ENCODE assay signal across 15 cellular contexts in genomic region chr10:88232029-88232895, GRCh38.
DNase-seq lines count a peak whose midpoint lies in the region; ATAC-seq and TF ChIP-seq lines count a peak whose summit lies in the region.
"Had no signal": no experiment of that assay in that cellular context is flagged by ENCODE, and none has a peak within 500 bp of the region (broad histone marks: within the 10 kb centered on the region; RNA-seq: fewer than 3 reads in every experiment).

No MANE protein-coding gene starts in this region.

- peaks cover 7% of the 10 kb centered on the region for H3K27me3 Mint-ChIP-seq in activated T-helper 1 cell treated with anti-CD3 and anti-CD28 coated beads, Interleukin-12 subunit alpha, Interleukin-12 subunit beta, Interleukin-2, Interleukin-4 antibody, amounts not matched to agents 30 ng/mL and 10 ng/mL and 1 ng/mL, durations not matched to agents 14 hours and 24 hours and 36 hours (ENCODE audit: insufficient read depth)
- H3K27me3 Mint-ChIP-seq in stimulated activated memory B cell treated with anti-CD40 and anti-IgM and Interleukin-4, amounts not matched to agents 10 μg/mL and 1 μg/mL and 100 μg/mL, for 72 hours, result no peaks in the 10 kb centered on the region
- H3K27me3 Mint-ChIP-seq: activated T-helper 17 cell treated with anti-CD3 and anti-CD28 coated beads, Interleukin-2, amount 50 U/mL, for 72 hours; memory B cell had no signal

- no peaks in the 10 kb centered on the region for H3K79me1 ChIP-seq in neuronal stem cell (ENCODE audit: low read depth, low read length)

- intact Hi-C loops in Right ventricle myocardium inferior (cut with DNase I) (no loop called here), cardiac septum (cut with DNase I) (no loop called here)
- intact Hi-C loops in activated T-helper 1 cell treated with anti-CD3 and anti-CD28 coated beads, Interleukin-12 subunit alpha, Interleukin-12 subunit beta, Interleukin-2, Interleukin-4 antibody, amounts not matched to agents 30 ng/mL and 10 ng/mL and 1 ng/mL, durations not matched to agents 14 hours and 24 hours and 36 hours (cut with micrococcal nuclease), result no loop called here

- no peak overlapping the region for H3K4ac ChIP-seq in neuronal stem cell (ENCODE audit: low read length)

- ATAC-seq in Right ventricle myocardium inferior, result peak; percentile 73
- no peak for ATAC-seq in GM18519 (IDR thresholded peaks at IDR 0.05; ENCODE audit: low FRiP score, unreplicated experiment)
- no peak for ATAC-seq in stimulated activated memory B cell treated with anti-CD40 and anti-IgM and Interleukin-4, amounts not matched to agents 10 μg/mL and 1 μg/mL and 100 μg/mL, for 72 hours
- ATAC-seq: activated T-helper 17 cell treated with anti-CD3 and anti-CD28 coated beads, Interleukin-2, amount 50 U/mL, for 72 hours had no signal

- no peak overlapping the region for H4K8ac ChIP-seq in neuronal stem cell (ENCODE audit: low read depth, low read length)

- H3K27me3 ChIP-seq in neuronal stem cell (ENCODE audit: control insufficient read depth in 3 of 3, insufficient read depth in 3 of 3, low read depth in 1 of 3, low read length in 3 of 3), result no peaks in the 10 kb centered on the region
- H3K27me3 ChIP-seq: suprapubic skin had no signal

- peaks cover 10 to 22% of the 10 kb centered on the region in 2 donors for H3K4me1 ChIP-seq in neuronal stem cell (ENCODE audit: control insufficient read depth in 2 of 2, insufficient read depth in 1 of 2, low read depth in 1 of 2, low read length in 2 of 2)
- H3K4me1 ChIP-seq: prostate gland had no signal

- peak; percentile 91 for DNase-seq in Right ventricle myocardium inferior (ENCODE audit: missing footprints)
- DNase-seq in cardiac septum (ENCODE audit: low spot score), result no peak
- DNase-seq in fibroblast of mammary gland (ENCODE audit: low read depth), result peak; percentile 86
- DNase-seq in neuronal stem cell (ENCODE audit: low spot score), result no peak
- no peak for DNase-seq in NCI-H510A (lab: John Stamatoyannopoulos, UW)
- DNase-seq in activated T-helper 1 cell treated with anti-CD3 and anti-CD28 coated beads, Interleukin-12 subunit alpha, Interleukin-12 subunit beta, Interleukin-2, Interleukin-4 antibody, amounts not matched to agents 30 ng/mL and 10 ng/mL and 1 ng/mL, durations not matched to agents 14 hours and 24 hours and 36 hours (ENCODE audit: low spot score), result no peak
- DNase-seq: activated CD4-positive, alpha-beta T cell treated with anti-CD3 and anti-CD28 coated beads for 4 hours; NCI-H1048; NCI-H69 had no signal

- H3K9me3 ChIP-seq in neuronal stem cell (replicated peaks in 1 of 2; ENCODE audit: control insufficient read depth in 2 of 2, insufficient read depth in 1 of 2, low read depth in 1 of 2, low read length in 2 of 2), result peaks cover 0 to 2% of the 10 kb centered on the region in 2 donors
- H3K9me3 ChIP-seq: prostate gland, suprapubic skin had no signal

- no peak overlapping the region for H2BK12ac ChIP-seq in neuronal stem cell (ENCODE audit: low read length)

- no peak overlapping the region for H3K4me2 ChIP-seq in neuronal stem cell (ENCODE audit: insufficient read depth, low read length, poor library complexity, severe bottlenecking)

- H4K91ac ChIP-seq in neuronal stem cell (ENCODE audit: low read depth, low read length, poor library complexity), result no peak overlapping the region

- H3K9ac ChIP-seq in neuronal stem cell (ENCODE audit: low read depth, low read length, poor library complexity), result no peak overlapping the region

- no peak overlapping the region for H3K4me3 Mint-ChIP-seq in activated T-helper 1 cell treated with anti-CD3 and anti-CD28 coated beads, Interleukin-12 subunit alpha, Interleukin-12 subunit beta, Interleukin-2, Interleukin-4 antibody, amounts not matched to agents 30 ng/mL and 10 ng/mL and 1 ng/mL, durations not matched to agents 14 hours and 24 hours and 36 hours
- H3K4me3 Mint-ChIP-seq in stimulated activated memory B cell treated with anti-CD40 and anti-IgM and Interleukin-4, amounts not matched to agents 10 μg/mL and 1 μg/mL and 100 μg/mL, for 72 hours, result no peak overlapping the region
- H3K4me3 Mint-ChIP-seq: activated T-helper 17 cell treated with anti-CD3 and anti-CD28 coated beads, Interleukin-2, amount 50 U/mL, for 72 hours; memory B cell had no signal

- no peak overlapping the region for H3K23ac ChIP-seq in neuronal stem cell (ENCODE audit: low read depth, low read length, poor library complexity)

- peaks cover 16% of the 10 kb centered on the region for H3K36me3 Mint-ChIP-seq in activated T-helper 1 cell treated with anti-CD3 and anti-CD28 coated beads, Interleukin-12 subunit alpha, Interleukin-12 subunit beta, Interleukin-2, Interleukin-4 antibody, amounts not matched to agents 30 ng/mL and 10 ng/mL and 1 ng/mL, durations not matched to agents 14 hours and 24 hours and 36 hours (ENCODE audit: low read depth)
- H3K36me3 Mint-ChIP-seq in stimulated activated memory B cell treated with anti-CD40 and anti-IgM and Interleukin-4, amounts not matched to agents 10 μg/mL and 1 μg/mL and 100 μg/mL, for 72 hours, result no peaks in the 10 kb centered on the region

- H3K18ac ChIP-seq in neuronal stem cell (ENCODE audit: low read length), result no peak overlapping the region

- H3K27ac ChIP-seq in neuronal stem cell (replicated peaks; ENCODE audit: low read length), result peak overlapping the region; percentile 50
- H3K27ac ChIP-seq: prostate gland, suprapubic skin had no signal

- no peak overlapping the region for H2AFZ ChIP-seq in neuronal stem cell (ENCODE audit: low read length)

- WGBS in neuronal stem cell (ENCODE audit: extremely low coverage in 2 of 2, insufficient read length in 2 of 2, insufficient replicate concordance in 1 of 2), 2 donors, result no CpG with 5 or more reads among the region's 5 CpGs

- no peak for TF ChIP-seq CTCF in fibroblast of mammary gland (conservative IDR thresholded peaks at IDR 0.05; ENCODE audit: control insufficient read depth, insufficient read depth, low read depth, low read length)

- H3K14ac ChIP-seq in neuronal stem cell (ENCODE audit: low read length), result no peak overlapping the region

- no peak overlapping the region for H2AK5ac ChIP-seq in neuronal stem cell (ENCODE audit: low read depth, low read length)

- no peak overlapping the region for H2BK15ac ChIP-seq in neuronal stem cell (ENCODE audit: low read length)

- H3K9me3 Mint-ChIP-seq in activated T-helper 1 cell treated with anti-CD3 and anti-CD28 coated beads, Interleukin-12 subunit alpha, Interleukin-12 subunit beta, Interleukin-2, Interleukin-4 antibody, amounts not matched to agents 30 ng/mL and 10 ng/mL and 1 ng/mL, durations not matched to agents 14 hours and 24 hours and 36 hours, result peaks cover 24% of the 10 kb centered on the region
- H3K9me3 Mint-ChIP-seq in stimulated activated memory B cell treated with anti-CD40 and anti-IgM and Interleukin-4, amounts not matched to agents 10 μg/mL and 1 μg/mL and 100 μg/mL, for 72 hours, result no peaks in the 10 kb centered on the region

- H3K27ac Mint-ChIP-seq in activated T-helper 1 cell treated with anti-CD3 and anti-CD28 coated beads, Interleukin-12 subunit alpha, Interleukin-12 subunit beta, Interleukin-2, Interleukin-4 antibody, amounts not matched to agents 30 ng/mL and 10 ng/mL and 1 ng/mL, durations not matched to agents 14 hours and 24 hours and 36 hours, result no peak overlapping the region
- no peak overlapping the region for H3K27ac Mint-ChIP-seq in stimulated activated memory B cell treated with anti-CD40 and anti-IgM and Interleukin-4, amounts not matched to agents 10 μg/mL and 1 μg/mL and 100 μg/mL, for 72 hours
- H3K27ac Mint-ChIP-seq: activated T-helper 17 cell treated with anti-CD3 and anti-CD28 coated beads, Interleukin-2, amount 50 U/mL, for 72 hours; memory B cell had no signal

- H3K4me3 ChIP-seq in fibroblast of mammary gland (ENCODE audit: control insufficient read depth, low read depth, low read length) (no peak overlapping the region), neuronal stem cell (ENCODE audit: low read length in 2 of 2) (no peak overlapping the region)
- H3K4me3 ChIP-seq: prostate gland, suprapubic skin had no signal

- H3K36me3 ChIP-seq in neuronal stem cell (replicated peaks in 1 of 2; ENCODE audit: control insufficient read depth in 2 of 2, insufficient read depth in 2 of 2, low read length in 2 of 2), result no peaks in the 10 kb centered on the region
- H3K36me3 ChIP-seq: prostate gland, suprapubic skin had no signal

- no peak overlapping the region for H2BK120ac ChIP-seq in neuronal stem cell (ENCODE audit: low read depth, low read length)

- H2BK5ac ChIP-seq in neuronal stem cell (ENCODE audit: low read length), result no peak overlapping the region

- H3K4me1 Mint-ChIP-seq in activated T-helper 1 cell treated with anti-CD3 and anti-CD28 coated beads, Interleukin-12 subunit alpha, Interleukin-12 subunit beta, Interleukin-2, Interleukin-4 antibody, amounts not matched to agents 30 ng/mL and 10 ng/mL and 1 ng/mL, durations not matched to agents 14 hours and 24 hours and 36 hours (ENCODE audit: low read depth), result peaks cover 15% of the 10 kb centered on the region
- H3K4me1 Mint-ChIP-seq in stimulated activated memory B cell treated with anti-CD40 and anti-IgM and Interleukin-4, amounts not matched to agents 10 μg/mL and 1 μg/mL and 100 μg/mL, for 72 hours, result peaks cover 7% of the 10 kb centered on the region
- H3K4me1 Mint-ChIP-seq: activated T-helper 17 cell treated with anti-CD3 and anti-CD28 coated beads, Interleukin-2, amount 50 U/mL, for 72 hours had no signal

Comparison
In these comparisons a context has a peak if more than half of its experiments do, and no peak if none do; other contexts are left out.
1. DNase-seq: peak in Right ventricle myocardium inferior (single experiment) and fibroblast of mammary gland (single experiment); none in cardiac septum (single experiment), neuronal stem cell (single experiment), NCI-H510A (single experiment) and activated T-helper 1 cell treated with anti-CD3 and anti-CD28 coated beads, Interleukin-12 subunit alpha, Interleukin-12 subunit beta, Interleukin-2, Interleukin-4 antibody, amounts not matched to agents 30 ng/mL and 10 ng/mL and 1 ng/mL, durations not matched to agents 14 hours and 24 hours and 36 hours (single experiment).